In the genomic region with DNA sequence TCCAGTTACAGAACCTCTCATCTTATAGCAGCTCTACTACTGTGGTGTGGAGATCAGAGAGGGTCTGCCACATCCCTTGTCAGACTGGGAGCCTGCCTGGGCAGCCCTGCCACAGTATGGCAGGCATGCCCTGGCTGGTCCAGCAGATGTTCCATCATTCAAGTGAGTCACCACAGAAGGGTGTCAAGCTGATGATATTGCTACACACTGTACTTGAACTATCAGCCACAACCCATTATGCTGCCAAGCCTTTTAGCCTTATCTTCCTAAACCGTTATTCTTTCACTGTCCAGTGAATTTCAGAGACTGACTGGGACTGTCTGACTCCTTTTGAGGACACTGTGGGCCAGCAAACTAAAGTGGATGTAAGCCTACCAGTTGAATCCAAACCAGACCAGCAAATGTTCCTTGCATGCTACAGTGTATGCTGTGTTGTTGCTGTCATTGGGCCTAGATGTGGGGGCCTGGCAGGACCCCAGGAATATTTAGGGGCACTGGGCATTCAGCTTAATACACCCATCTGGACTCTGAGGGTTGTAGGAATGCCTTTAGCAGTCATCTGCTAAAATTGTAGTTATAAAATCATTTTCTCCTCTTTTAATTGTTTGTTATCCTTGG, we compare ENCODE assay signal across 8 cellular contexts.
DNase-seq lines count a peak whose midpoint lies in the region; ATAC-seq lines count a peak whose summit lies in the region.

No MANE protein-coding gene starts in this region.

- ATAC-seq in GM21381 (IDR thresholded peaks at IDR 0.05; ENCODE audit: unreplicated experiment) = no peak
- no peak for ATAC-seq in GM18858 (IDR thresholded peaks at IDR 0.05; ENCODE audit: unreplicated experiment)

- peak overlapping the region; percentile 50 for H3K9ac ChIP-seq in skeletal muscle satellite cell (ENCODE audit: low read depth, low read length)

- peak; percentile 26 for DNase-seq in DMS153 (lab: John Stamatoyannopoulos, UW)
- DNase-seq in DMS153 treated with DMSO at 0.1 percent for 48 hours (lab: John Stamatoyannopoulos, UW; ENCODE audit: unreplicated experiment) = no peak
- DNase-seq in NCI-H510A (lab: John Stamatoyannopoulos, UW) = peak; percentile 44
- peak; percentile 78 for DNase-seq in fibroblast of gingiva (ENCODE audit: low read depth)
- DNase-seq in foreskin melanocyte = no peak

- no peak overlapping the region for H3K4me3 ChIP-seq in skeletal muscle satellite cell (ENCODE audit: low read length)

- peaks cover 4% of the 10 kb centered on the region for H3K9me3 ChIP-seq in skeletal muscle satellite cell (replicated peaks; ENCODE audit: low read length)

- H3K36me3 ChIP-seq in skeletal muscle satellite cell (ENCODE audit: insufficient read depth, low read length) = no peaks in the 10 kb centered on the region

- no peaks in the 10 kb centered on the region for H3K27me3 ChIP-seq in skeletal muscle satellite cell (ENCODE audit: control insufficient read depth, insufficient read depth, low read length)

- H3K4me1 ChIP-seq in skeletal muscle satellite cell (ENCODE audit: control insufficient read depth, insufficient read depth, low read length) = peaks cover 41% of the 10 kb centered on the region

- H3K4me2 ChIP-seq in skeletal muscle satellite cell (ENCODE audit: low read length) = peak overlapping the region; percentile 11

Comparison
In these comparisons a context has a peak if more than half of its experiments do, and no peak if none do; other contexts are left out.
1. DNase-seq: peak in DMS153 (single experiment), NCI-H510A (single experiment) and fibroblast of gingiva (single experiment); none in DMS153 treated with DMSO at 0.1 percent for 48 hours (single experiment) and foreskin melanocyte (single experiment).